Comparison of ENCODE assay signal across 8 cellular contexts in genomic region chr6:118893882-118894424, GRCh38. TPM values are rescaled to one million over a fixed set of nuclear protein-coding genes. Genes with fewer than 3 reads are reported as not detected.
DNase-seq lines count a peak whose midpoint lies in the region; ATAC-seq, FAIRE-seq and TF ChIP-seq lines count a peak whose summit lies in the region.

ASF1A (plus strand) TSS chr6:118894152; CDS start chr6:118894414, 262 bp downstream.

- no peak for TF ChIP-seq EP300 in transverse colon (IDR thresholded peaks at IDR 0.05; ENCODE audit: low read depth)

- in situ Hi-C loops in transverse colon (cut with MboI; ENCODE audit: low pct_ligation_motif_present in 1 of 4, low pct_unique_long_range_greater_than_20kb in 1 of 4, low sequenced_read_pairs in 3 of 4) = no loop called here

- H3K4me3 ChIP-seq in pancreas = peak within 1 kb of the TSS; percentile 86 to 98 (median 86)
- peak within 1 kb of the TSS; percentile 68 to 92 (median 88) for H3K4me3 ChIP-seq in transverse colon

- H3K27ac ChIP-seq in pancreas (peak within 1 kb of the TSS; percentile 70 to 96 (median 92)), transverse colon (peak within 1 kb of the TSS; percentile 96 to 98 (median 98))

- peak; percentile 96 to 99 (median 98) for DNase-seq in NCI-H1417 (lab: John Stamatoyannopoulos, UW)
- peak; percentile 95 for DNase-seq in SW 1271 (lab: John Stamatoyannopoulos, UW)
- DNase-seq in activated naive CD8-positive, alpha-beta T cell treated with anti-CD3 and anti-CD28 coated beads, Interleukin-2, amount 50 U/mL, for 16 hours (ENCODE audit: low read depth, low spot score) = peak; percentile 80
- DNase-seq in Right ventricle myocardium inferior (ENCODE audit: missing footprints) = peak; percentile 97
- peak; percentile 95 to 98 (median 97) for DNase-seq in pancreas
- DNase-seq in transverse colon = peak; percentile 97

- FAIRE-seq in pancreas (lab: Jason Lieb, UNC) = no peak

- peak; percentile 72 for ATAC-seq in HG02763 (IDR thresholded peaks at IDR 0.05; ENCODE audit: unreplicated experiment)
- peak; percentile 96 for ATAC-seq in Right ventricle myocardium inferior
- peak; percentile 86 to 94 (median 89) for ATAC-seq in pancreas

- peaks cover 4 to 19% (median 7%) of the 10 kb centered on the region in 3 donors for H3K4me1 ChIP-seq in pancreas
- peaks cover 5 to 49% (median 16%) of the 10 kb centered on the region in 4 donors for H3K4me1 ChIP-seq in transverse colon

- no peaks in the 10 kb centered on the region for H3K36me3 ChIP-seq in pancreas
- no peaks in the 10 kb centered on the region for H3K36me3 ChIP-seq in transverse colon

- peak; percentile 80 for TF ChIP-seq POLR2A in transverse colon (IDR thresholded peaks at IDR 0.05)

- TF ChIP-seq CTCF in GM12874 (IDR thresholded peaks at IDR 0.05; ENCODE audit: insufficient read depth, low read depth, low read length) (peak; percentile 49), pancreas (IDR thresholded peaks at IDR 0.05) (peak; percentile 22 to 38 (median 28)), transverse colon (IDR thresholded peaks at IDR 0.05) (peak; percentile 26 to 64 (median 46))

- H3K27me3 ChIP-seq in pancreas (no peaks in the 10 kb centered on the region), transverse colon (no peaks in the 10 kb centered on the region)

- H3K9me3 ChIP-seq in pancreas (no peaks in the 10 kb centered on the region), transverse colon (no peaks in the 10 kb centered on the region)

- 0 to 1% methylated on average over 48 of the region's 48 CpGs for WGBS in pancreas, 2 donors
- 0% methylated on average over 4 to 38 of the region's 48 CpGs for WGBS in transverse colon (ENCODE audit: low coverage in 1 of 2), 2 donors

- intact Hi-C loops in Right ventricle myocardium inferior (cut with DNase I) (loop anchor here (2.0 to 10.0 kb wide), 2 partner anchors 41 to 239 kb away; partner anchors contain the start of genes CEP85L and MCM9), pancreas (cut with DNase I) (no loop called here), transverse colon (cut with DNase I; ENCODE audit: low total_unique reads) (loop anchor here (5.0 kb wide), 1 partner anchor 183 kb away; the partner anchor contains the start of gene FAM184A)

RNA-seq across cellular contexts. Expression of gene ASF1A, which starts in this region (rescaled TPM):
- 21.7 TPM for total RNA-seq in Right ventricle myocardium inferior
- 10 to 100 TPM in 3 of 6 donors, 1 to 10 TPM in 3; 4.5 to 13.9 (median 9.6) TPM for total RNA-seq in pancreas
- 1 to 10 TPM; 6.5 to 8.3 TPM for polyA plus RNA-seq in pancreas
- total RNA-seq in transverse colon = 10 to 100 TPM in 1 of 4 donors, 1 to 10 TPM in 1, under 1 TPM in 1, not detected in 1; 0.20 to 10.4 (median 9.7) TPM

Comparison
In these comparisons a context has a peak if more than half of its experiments do, and no peak if none do; other contexts are left out.
1. Peak in every context shown above with its lines: DNase-seq, ATAC-seq, H3K4me3 ChIP-seq and H3K27ac ChIP-seq.
2. intact Hi-C loops: an anchor here in Right ventricle myocardium inferior (2.0 to 10.0 kb wide) and transverse colon (5.0 kb wide); none called in pancreas.